In genomic region chr18:35497006-35497333, GRCh38 we compare ENCODE assay signal across 8 cellular contexts.
DNase-seq lines count a peak whose midpoint lies in the region; ATAC-seq and TF ChIP-seq lines count a peak whose summit lies in the region.

No MANE protein-coding gene starts in this region.

- no peaks in the 10 kb centered on the region for H3K36me3 ChIP-seq in adipocyte (ENCODE audit: control insufficient read depth, insufficient read depth, low read length, severe bottlenecking)
- H3K36me3 ChIP-seq in iPS-15b (ENCODE audit: control insufficient read depth, insufficient read depth, low read length) = no peaks in the 10 kb centered on the region

- peak overlapping the region; percentile 98 for H3K27ac ChIP-seq in HL-60 (replicated peaks)

- ATAC-seq in GM19463 (IDR thresholded peaks at IDR 0.05; ENCODE audit: unreplicated experiment) (peak; percentile 14), HG02970 (IDR thresholded peaks at IDR 0.05; ENCODE audit: low FRiP score, unreplicated experiment) (no peak)
- ATAC-seq in stimulated activated effector memory CD8-positive, alpha-beta T cell treated with anti-CD3 and anti-CD28 coated beads, Interleukin-12 subunit alpha, Interleukin-12 subunit beta, amount 100 ng/mL, for 72 hours = peak; percentile 22

- H3K27me3 ChIP-seq in HL-60 (ENCODE audit: insufficient read depth, poor library complexity, severe bottlenecking) (no peaks in the 10 kb centered on the region), adipocyte (replicated peaks; ENCODE audit: control insufficient read depth, insufficient read depth, low read length) (no peaks in the 10 kb centered on the region), iPS-15b (ENCODE audit: control insufficient read depth, insufficient read depth, low read length) (no peaks in the 10 kb centered on the region)

- no peaks in the 10 kb centered on the region for H3K9me3 Mint-ChIP-seq in stimulated activated effector memory CD8-positive, alpha-beta T cell treated with anti-CD3 and anti-CD28 coated beads, Interleukin-12 subunit alpha, Interleukin-12 subunit beta, amount 100 ng/mL, for 72 hours

- H3K4me3 ChIP-seq in HL-60 (replicated peaks; ENCODE audit: insufficient read depth, low read length) (peak overlapping the region; percentile 57), adipocyte (ENCODE audit: low read length) (peak overlapping the region; percentile 87), iPS-15b (ENCODE audit: low read depth, low read length) (peak overlapping the region; percentile 82)

- H3K9ac ChIP-seq in adipocyte (ENCODE audit: low read length) (peak overlapping the region; percentile 95), iPS-15b (ENCODE audit: low read depth, low read length) (peak overlapping the region; percentile 85)

- peaks cover 20% of the 10 kb centered on the region for H3K4me1 Mint-ChIP-seq in stimulated activated effector memory CD8-positive, alpha-beta T cell treated with anti-CD3 and anti-CD28 coated beads, Interleukin-12 subunit alpha, Interleukin-12 subunit beta, amount 100 ng/mL, for 72 hours

- H3K27ac Mint-ChIP-seq in stimulated activated effector memory CD8-positive, alpha-beta T cell treated with anti-CD3 and anti-CD28 coated beads, Interleukin-12 subunit alpha, Interleukin-12 subunit beta, amount 100 ng/mL, for 72 hours = peak overlapping the region; percentile 96

- peak; percentile 57 for DNase-seq in COLO668 (lab: John Stamatoyannopoulos, UW; ENCODE audit: unreplicated experiment)
- no peak for DNase-seq in HL-60 (ENCODE audit: low read depth in 1 of 2, low spot score in 1 of 2)
- peak; percentile 64 for DNase-seq in adipocyte (ENCODE audit: low read depth)
- DNase-seq in stimulated activated effector memory CD8-positive, alpha-beta T cell treated with anti-CD3 and anti-CD28 coated beads, Interleukin-12 subunit alpha, Interleukin-12 subunit beta, amount 100 ng/mL, for 72 hours (ENCODE audit: low spot score in 2 of 2) = peak in 1 of 2 donors; percentile 8
- no peak for DNase-seq in medulla oblongata (ENCODE audit: extremely low spot score)

- H3K9me3 ChIP-seq in adipocyte (ENCODE audit: control insufficient read depth, low read length) = no peaks in the 10 kb centered on the region
- no peaks in the 10 kb centered on the region for H3K9me3 ChIP-seq in iPS-15b (ENCODE audit: control insufficient read depth, insufficient read depth, low read length)

- peak overlapping the region; percentile 86 for H3K4me3 Mint-ChIP-seq in stimulated activated effector memory CD8-positive, alpha-beta T cell treated with anti-CD3 and anti-CD28 coated beads, Interleukin-12 subunit alpha, Interleukin-12 subunit beta, amount 100 ng/mL, for 72 hours

- peaks cover 8% of the 10 kb centered on the region for H3K36me3 Mint-ChIP-seq in stimulated activated effector memory CD8-positive, alpha-beta T cell treated with anti-CD3 and anti-CD28 coated beads, Interleukin-12 subunit alpha, Interleukin-12 subunit beta, amount 100 ng/mL, for 72 hours

- no peak for TF ChIP-seq CTCF in HL-60 (IDR thresholded peaks at IDR 0.05; ENCODE audit: insufficient read depth, low read length)

- H3K4me1 ChIP-seq in adipocyte (ENCODE audit: control insufficient read depth, insufficient read depth, low read length) (peaks cover 15% of the 10 kb centered on the region), iPS-15b (ENCODE audit: control insufficient read depth, insufficient read depth, low read length) (peaks cover 6% of the 10 kb centered on the region)

Comparison
In these comparisons a context has a peak if more than half of its experiments do, and no peak if none do; other contexts are left out.
1. DNase-seq: peak in COLO668 (single experiment) and adipocyte (single experiment); none in HL-60 (0 of 2) and medulla oblongata (single experiment).
2. Peak in every context shown above with its lines, with median percentiles within 50 percentile points of each other: H3K4me3 ChIP-seq.